In genomic region chr9:104899759-104900247, GRCh38 we compare ENCODE assay signal across 1 cellular context.
TF ChIP-seq lines count a peak whose summit lies in the region.

No MANE protein-coding gene starts in this region.

TF ChIP-seq in GM23338, 12 proteins besides CTCF, POLR2A, EP300 and RAD21 (continued from another document):
- TF ChIP-seq, protein P1, sequence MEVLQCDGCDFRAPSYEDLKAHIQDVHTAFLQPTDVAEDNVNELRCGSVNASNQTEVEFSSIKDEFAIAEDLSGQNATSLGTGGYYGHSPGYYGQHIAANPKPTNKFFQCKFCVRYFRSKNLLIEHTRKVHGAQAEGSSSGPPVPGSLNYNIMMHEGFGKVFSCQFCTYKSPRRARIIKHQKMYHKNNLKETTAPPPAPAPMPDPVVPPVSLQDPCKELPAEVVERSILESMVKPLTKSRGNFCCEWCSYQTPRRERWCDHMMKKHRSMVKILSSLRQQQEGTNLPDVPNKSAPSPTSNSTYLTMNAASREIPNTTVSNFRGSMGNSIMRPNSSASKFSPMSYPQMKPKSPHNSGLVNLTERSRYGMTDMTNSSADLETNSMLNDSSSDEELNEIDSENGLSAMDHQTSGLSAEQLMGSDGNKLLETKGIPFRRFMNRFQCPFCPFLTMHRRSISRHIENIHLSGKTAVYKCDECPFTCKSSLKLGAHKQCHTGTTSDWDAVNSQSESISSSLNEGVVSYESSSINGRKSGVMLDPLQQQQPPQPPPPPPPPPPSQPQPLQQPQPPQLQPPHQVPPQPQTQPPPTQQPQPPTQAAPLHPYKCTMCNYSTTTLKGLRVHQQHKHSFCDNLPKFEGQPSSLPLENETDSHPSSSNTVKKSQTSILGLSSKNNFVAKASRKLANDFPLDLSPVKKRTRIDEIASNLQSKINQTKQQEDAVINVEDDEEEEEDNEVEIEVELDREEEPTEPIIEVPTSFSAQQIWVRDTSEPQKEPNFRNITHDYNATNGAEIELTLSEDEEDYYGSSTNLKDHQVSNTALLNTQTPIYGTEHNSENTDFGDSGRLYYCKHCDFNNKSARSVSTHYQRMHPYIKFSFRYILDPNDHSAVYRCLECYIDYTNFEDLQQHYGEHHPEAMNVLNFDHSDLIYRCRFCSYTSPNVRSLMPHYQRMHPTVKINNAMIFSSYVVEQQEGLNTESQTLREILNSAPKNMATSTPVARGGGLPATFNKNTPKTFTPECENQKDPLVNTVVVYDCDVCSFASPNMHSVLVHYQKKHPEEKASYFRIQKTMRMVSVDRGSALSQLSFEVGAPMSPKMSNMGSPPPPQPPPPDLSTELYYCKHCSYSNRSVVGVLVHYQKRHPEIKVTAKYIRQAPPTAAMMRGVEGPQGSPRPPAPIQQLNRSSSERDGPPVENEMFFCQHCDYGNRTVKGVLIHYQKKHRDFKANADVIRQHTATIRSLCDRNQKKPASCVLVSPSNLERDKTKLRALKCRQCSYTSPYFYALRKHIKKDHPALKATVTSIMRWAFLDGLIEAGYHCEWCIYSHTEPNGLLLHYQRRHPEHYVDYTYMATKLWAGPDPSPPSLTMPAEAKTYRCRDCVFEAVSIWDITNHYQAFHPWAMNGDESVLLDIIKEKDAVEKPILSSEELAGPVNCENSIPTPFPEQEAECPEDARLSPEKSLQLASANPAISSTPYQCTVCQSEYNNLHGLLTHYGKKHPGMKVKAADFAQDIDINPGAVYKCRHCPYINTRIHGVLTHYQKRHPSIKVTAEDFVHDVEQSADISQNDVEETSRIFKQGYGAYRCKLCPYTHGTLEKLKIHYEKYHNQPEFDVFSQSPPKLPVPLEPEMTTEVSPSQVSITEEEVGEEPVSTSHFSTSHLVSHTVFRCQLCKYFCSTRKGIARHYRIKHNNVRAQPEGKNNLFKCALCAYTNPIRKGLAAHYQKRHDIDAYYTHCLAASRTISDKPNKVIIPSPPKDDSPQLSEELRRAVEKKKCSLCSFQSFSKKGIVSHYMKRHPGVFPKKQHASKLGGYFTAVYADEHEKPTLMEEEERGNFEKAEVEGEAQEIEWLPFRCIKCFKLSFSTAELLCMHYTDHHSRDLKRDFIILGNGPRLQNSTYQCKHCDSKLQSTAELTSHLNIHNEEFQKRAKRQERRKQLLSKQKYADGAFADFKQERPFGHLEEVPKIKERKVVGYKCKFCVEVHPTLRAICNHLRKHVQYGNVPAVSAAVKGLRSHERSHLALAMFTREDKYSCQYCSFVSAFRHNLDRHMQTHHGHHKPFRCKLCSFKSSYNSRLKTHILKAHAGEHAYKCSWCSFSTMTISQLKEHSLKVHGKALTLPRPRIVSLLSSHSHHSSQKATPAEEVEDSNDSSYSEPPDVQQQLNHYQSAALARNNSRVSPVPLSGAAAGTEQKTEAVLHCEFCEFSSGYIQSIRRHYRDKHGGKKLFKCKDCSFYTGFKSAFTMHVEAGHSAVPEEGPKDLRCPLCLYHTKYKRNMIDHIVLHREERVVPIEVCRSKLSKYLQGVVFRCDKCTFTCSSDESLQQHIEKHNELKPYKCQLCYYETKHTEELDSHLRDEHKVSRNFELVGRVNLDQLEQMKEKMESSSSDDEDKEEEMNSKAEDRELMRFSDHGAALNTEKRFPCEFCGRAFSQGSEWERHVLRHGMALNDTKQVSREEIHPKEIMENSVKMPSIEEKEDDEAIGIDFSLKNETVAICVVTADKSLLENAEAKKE (CRISPR knock-in tag; IDR thresholded peaks at IDR 0.05): no peak
- TF ChIP-seq JUNB (IDR thresholded peaks at IDR 0.05; ENCODE audit: unreplicated experiment) (no peak), ZNF331 (CRISPR knock-in tag; IDR thresholded peaks at IDR 0.05; ENCODE audit: low read depth) (no peak), NANOG (IDR thresholded peaks at IDR 0.05; ENCODE audit: borderline replicate concordance) (no peak), CREB1 (CRISPR knock-in tag; IDR thresholded peaks at IDR 0.05; ENCODE audit: low read depth) (no peak), EZH2 (IDR thresholded peaks at IDR 0.05; ENCODE audit: low read depth, unreplicated experiment) (no peak), POLR2AphosphoS5 (IDR thresholded peaks at IDR 0.05; ENCODE audit: low read depth) (no peak), ETS1 (IDR thresholded peaks at IDR 0.05) (no peak), STAT1 (IDR thresholded peaks at IDR 0.05; ENCODE audit: unreplicated experiment) (no peak)
- TF ChIP-seq, protein P2, sequence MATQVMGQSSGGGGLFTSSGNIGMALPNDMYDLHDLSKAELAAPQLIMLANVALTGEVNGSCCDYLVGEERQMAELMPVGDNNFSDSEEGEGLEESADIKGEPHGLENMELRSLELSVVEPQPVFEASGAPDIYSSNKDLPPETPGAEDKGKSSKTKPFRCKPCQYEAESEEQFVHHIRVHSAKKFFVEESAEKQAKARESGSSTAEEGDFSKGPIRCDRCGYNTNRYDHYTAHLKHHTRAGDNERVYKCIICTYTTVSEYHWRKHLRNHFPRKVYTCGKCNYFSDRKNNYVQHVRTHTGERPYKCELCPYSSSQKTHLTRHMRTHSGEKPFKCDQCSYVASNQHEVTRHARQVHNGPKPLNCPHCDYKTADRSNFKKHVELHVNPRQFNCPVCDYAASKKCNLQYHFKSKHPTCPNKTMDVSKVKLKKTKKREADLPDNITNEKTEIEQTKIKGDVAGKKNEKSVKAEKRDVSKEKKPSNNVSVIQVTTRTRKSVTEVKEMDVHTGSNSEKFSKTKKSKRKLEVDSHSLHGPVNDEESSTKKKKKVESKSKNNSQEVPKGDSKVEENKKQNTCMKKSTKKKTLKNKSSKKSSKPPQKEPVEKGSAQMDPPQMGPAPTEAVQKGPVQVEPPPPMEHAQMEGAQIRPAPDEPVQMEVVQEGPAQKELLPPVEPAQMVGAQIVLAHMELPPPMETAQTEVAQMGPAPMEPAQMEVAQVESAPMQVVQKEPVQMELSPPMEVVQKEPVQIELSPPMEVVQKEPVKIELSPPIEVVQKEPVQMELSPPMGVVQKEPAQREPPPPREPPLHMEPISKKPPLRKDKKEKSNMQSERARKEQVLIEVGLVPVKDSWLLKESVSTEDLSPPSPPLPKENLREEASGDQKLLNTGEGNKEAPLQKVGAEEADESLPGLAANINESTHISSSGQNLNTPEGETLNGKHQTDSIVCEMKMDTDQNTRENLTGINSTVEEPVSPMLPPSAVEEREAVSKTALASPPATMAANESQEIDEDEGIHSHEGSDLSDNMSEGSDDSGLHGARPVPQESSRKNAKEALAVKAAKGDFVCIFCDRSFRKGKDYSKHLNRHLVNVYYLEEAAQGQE (IDR thresholded peaks at IDR 0.05; ENCODE audit: unreplicated experiment): no peak
TF ChIP-seq in GM23338: peak in this region for 0.
